10 cellular contexts compared by ENCODE assay signal in the genomic region with DNA sequence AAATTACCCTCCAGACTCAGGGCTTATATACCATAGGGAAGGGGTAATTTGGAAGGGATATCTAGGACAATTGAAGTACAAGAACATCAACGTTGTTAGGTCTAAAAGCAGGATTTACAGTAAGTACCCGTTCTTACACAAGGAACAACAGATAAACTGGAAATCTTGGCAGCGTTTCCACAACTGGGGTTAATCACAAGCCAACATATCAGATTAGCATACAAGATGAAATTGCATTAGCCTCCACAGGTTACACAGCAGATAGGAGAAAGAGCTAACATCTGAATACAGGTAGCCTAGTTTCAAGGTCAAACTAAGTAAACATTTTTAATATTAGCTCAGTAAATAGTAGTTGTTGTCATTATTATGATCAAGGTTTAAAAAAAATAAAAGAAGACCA.
"Had no signal": no experiment of that assay in that cellular context is flagged by ENCODE, and none has a peak within 500 bp of the region (broad histone marks: within the 10 kb centered on the region; RNA-seq: fewer than 3 reads in every experiment).

No MANE protein-coding gene starts in this region.

- H3K4me1 ChIP-seq: neural progenitor cell had no signal

- H3K4me3 ChIP-seq: neural progenitor cell had no signal

- H3K36me3 Mint-ChIP-seq: naive B cell; neural progenitor cell; stimulated activated effector memory CD8-positive, alpha-beta T cell treated with anti-CD3 and anti-CD28 coated beads, Interleukin-12 subunit alpha, Interleukin-12 subunit beta, amount 100 ng/mL, for 72 hours had no signal

- H3K27me3 ChIP-seq: neural progenitor cell had no signal

- ATAC-seq: esophagus mucosa; stimulated activated effector memory CD8-positive, alpha-beta T cell treated with anti-CD3 and anti-CD28 coated beads, Interleukin-12 subunit alpha, Interleukin-12 subunit beta, amount 100 ng/mL, for 72 hours had no signal

- H3K36me3 ChIP-seq: neural progenitor cell had no signal

- DNase-seq: activated CD4-positive, alpha-beta T cell treated with anti-CD3 and anti-CD28 coated beads for 1 hour; activated CD4-positive, alpha-beta T cell treated with anti-CD3 and anti-CD28 coated beads, Interleukin-2, amount 50 U/mL, for 4 hours; activated naive CD4-positive, alpha-beta T cell treated with anti-CD3 and anti-CD28 coated beads for 36 hours; activated T-cell treated with anti-CD3 and anti-CD28 coated beads for 4 hours; islet precursor cell; naive B cell had no signal

- H3K4me1 Mint-ChIP-seq: naive B cell; neural progenitor cell; stimulated activated effector memory CD8-positive, alpha-beta T cell treated with anti-CD3 and anti-CD28 coated beads, Interleukin-12 subunit alpha, Interleukin-12 subunit beta, amount 100 ng/mL, for 72 hours had no signal

- H3K9me3 Mint-ChIP-seq: neural progenitor cell had no signal

- H3K27me3 Mint-ChIP-seq: naive B cell had no signal

- H3K27ac Mint-ChIP-seq: activated naive CD4-positive, alpha-beta T cell treated with anti-CD3 and anti-CD28 coated beads for 36 hours; activated T-helper 2 cell treated with anti-CD3 and anti-CD28 coated beads, Interferon-gamma antibody, Interleukin-2, Interleukin-4, amounts not matched to agents 10 μg/mL and 5 μg/mL and 100 μg/mL, durations not matched to agents 14 hours and 24 hours and 36 hours; naive B cell; neural progenitor cell; stimulated activated effector memory CD8-positive, alpha-beta T cell treated with anti-CD3 and anti-CD28 coated beads, Interleukin-12 subunit alpha, Interleukin-12 subunit beta, amount 100 ng/mL, for 72 hours had no signal

- H3K27ac ChIP-seq: neural progenitor cell had no signal

- H3K4me3 Mint-ChIP-seq: activated naive CD4-positive, alpha-beta T cell treated with anti-CD3 and anti-CD28 coated beads for 36 hours; naive B cell; neural progenitor cell; stimulated activated effector memory CD8-positive, alpha-beta T cell treated with anti-CD3 and anti-CD28 coated beads, Interleukin-12 subunit alpha, Interleukin-12 subunit beta, amount 100 ng/mL, for 72 hours had no signal
